In the genomic region with DNA sequence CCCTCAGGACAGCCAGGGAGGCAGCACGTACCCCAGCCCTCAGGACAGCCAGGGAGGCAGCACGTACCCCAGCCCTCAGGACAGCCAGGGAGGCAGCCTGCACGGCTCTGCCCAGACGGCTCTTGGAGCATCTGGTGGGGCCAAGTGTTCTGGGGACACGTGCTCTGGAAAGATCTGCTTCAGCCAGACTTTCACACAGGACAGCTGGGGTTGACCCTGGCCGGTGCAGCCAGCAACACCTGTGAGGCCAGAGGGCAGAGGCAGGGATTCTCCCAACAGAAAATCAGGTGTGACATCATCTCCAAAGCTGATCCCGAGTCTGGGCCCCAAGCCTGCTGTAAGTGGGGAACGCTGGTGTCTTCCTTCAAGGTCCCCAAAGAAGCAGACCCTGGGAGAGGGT, we compare ENCODE assay signal across 27 cellular contexts. TPM values are rescaled to one million over a fixed set of nuclear protein-coding genes. Genes with fewer than 3 reads are reported as not detected.
"Had no signal": no experiment of that assay in that cellular context is flagged by ENCODE, and none has a peak within 500 bp of the region (broad histone marks: within the 10 kb centered on the region; RNA-seq: fewer than 3 reads in every experiment).

No MANE protein-coding gene starts in this region.

- DNase-seq: hypothalamus; immature natural killer cell; kidney; left colon; left lung; lower lobe of right lung; mammary epithelial cell; mesenchymal stem cell; naive B cell; natural killer cell; nephron progenitor cell; ovary; right lobe of liver; stimulated activated CD4-positive, alpha-beta T cell treated with anti-CD3 and anti-CD28 coated beads, Interleukin-1b, Interleukin-23, amount 100 ng/mL, for 48 hours; stimulated activated CD4-positive, alpha-beta T cell treated with anti-CD3 and anti-CD28 coated beads, Interleukin-2, amount 100 ng/mL, for 48 hours; stimulated activated CD4-positive, alpha-beta T cell treated with anti-CD3 and anti-CD28 coated beads, Interleukin-4, amount 100 ng/mL, for 4 hours; stimulated activated CD8-positive, alpha-beta memory T cell treated with anti-CD3 and anti-CD28 coated beads, Interleukin-4, amount 100 ng/mL, for 48 hours; stimulated activated naive CD4-positive, alpha-beta T cell treated with Interleukin-2 at 50 U/mL for 16 hours; stimulated activated naive CD8-positive, alpha-beta T cell treated with anti-CD3 and anti-CD28 coated beads, Interleukin-15, amount 100 ng/mL, for 72 hours; substantia nigra; uterus had no signal

- H2AFZ ChIP-seq: neural progenitor cell had no signal

- ATAC-seq: left colon; left lung; lower lobe of right lung; natural killer cell; right lobe of liver; stimulated activated memory B cell treated with anti-CD40 and anti-IgM and Interleukin-4, amounts not matched to agents 10 μg/mL and 1 μg/mL and 100 μg/mL, for 72 hours; stimulated activated naive CD8-positive, alpha-beta T cell treated with anti-CD3 and anti-CD28 coated beads, Interleukin-15, amount 100 ng/mL, for 72 hours had no signal

- H3K27me3 ChIP-seq: ovary, right atrium auricular region, right lobe of liver had no signal

- H3K9me3 ChIP-seq: left lung, lower lobe of right lung, ovary, right atrium auricular region, right lobe of liver, tibial nerve, uterus had no signal

- H3K4me2 ChIP-seq: neural progenitor cell, smooth muscle cell had no signal

- H3K4me3 ChIP-seq: left lung, lower lobe of right lung, neural progenitor cell, ovary, right atrium auricular region, right lobe of liver, smooth muscle cell, tibial nerve, uterus had no signal

- H3K27ac ChIP-seq: left lung, lower lobe of right lung, neural progenitor cell, ovary, right atrium auricular region, right lobe of liver, tibial nerve, uterus had no signal

- H3K9ac ChIP-seq: neural progenitor cell had no signal

- H3K4me1 ChIP-seq: neural progenitor cell, right lobe of liver, uterus had no signal

- H3K36me3 ChIP-seq: left lung, lower lobe of right lung, neural progenitor cell, ovary, right atrium auricular region, right lobe of liver, tibial nerve, uterus had no signal

RNA-seq across cellular contexts. Expression of a gene that starts 55.5 kb away (rescaled TPM):
- total RNA-seq: skeletal muscle tissue had no signal
